ENCODE assay signal across 21 cellular contexts in genomic region chr1:19348441-19349198, GRCh38. TPM values are rescaled to one million over a fixed set of nuclear protein-coding genes. Genes with fewer than 3 reads are reported as not detected.
DNase-seq lines count a peak whose midpoint lies in the region; ATAC-seq and TF ChIP-seq lines count a peak whose summit lies in the region.
"Had no signal": no experiment of that assay in that cellular context is flagged by ENCODE, and none has a peak within 500 bp of the region (broad histone marks: within the 10 kb centered on the region; RNA-seq: fewer than 3 reads in every experiment).

No MANE protein-coding gene starts in this region.

- no peaks in the 10 kb centered on the region for H3K27me3 Mint-ChIP-seq in activated CD8-positive, alpha-beta T cell treated with anti-CD3 and anti-CD28 coated beads for 36 hours
- H3K27me3 Mint-ChIP-seq in activated CD8-positive, alpha-beta T cell treated with anti-CD3 and anti-CD28 coated beads, Interleukin-2, amount 10 ng/mL, durations not matched to agents 7 days and 5 days (ENCODE audit: low read depth): no peaks in the 10 kb centered on the region
- H3K27me3 Mint-ChIP-seq in stimulated activated memory B cell treated with anti-CD40 and anti-IgM and Interleukin-4, amounts not matched to agents 10 μg/mL and 1 μg/mL and 100 μg/mL, for 72 hours: no peaks in the 10 kb centered on the region
- H3K27me3 Mint-ChIP-seq in CD8-positive, alpha-beta memory T cell: no peaks in the 10 kb centered on the region
- H3K27me3 Mint-ChIP-seq: CD4-positive, CD25-positive, alpha-beta regulatory T cell; progenitor cell of endocrine pancreas; type B pancreatic cell had no signal

- peaks cover 19 to 57% of the 10 kb centered on the region in 2 experiments for H3K79me1 ChIP-seq in IMR-90 (ENCODE audit: low read depth in 1 of 2, low read length in 2 of 2)

- BruUV-seq in IMR-90 (replicated peaks; lab: Mats Ljungman, UMichigan): no TSS peak

- no peak overlapping the region for H2AK5ac ChIP-seq in IMR-90 (ENCODE audit: low read depth, low read length)

- no peak overlapping the region for H2BK120ac ChIP-seq in IMR-90 (ENCODE audit: low read depth, low read length)

- intact Hi-C loops in activated CD8-positive, alpha-beta T cell treated with anti-CD3 and anti-CD28 coated beads for 36 hours (cut with micrococcal nuclease): loop anchor here (10.0 kb wide), 1 partner anchor 306 kb away; no protein-coding TSS in a partner anchor
- intact Hi-C loops in IMR-90 (cut with micrococcal nuclease): loop anchor here (5.0 kb wide), 1 partner anchor 119 kb away; no protein-coding TSS in a partner anchor
- intact Hi-C loops in esophagus muscularis mucosa (cut with DNase I): loop anchor here (5.0 kb wide), 1 partner anchor 34 kb away; no protein-coding TSS in a partner anchor

- no peak for TF ChIP-seq EP300 in esophagus muscularis mucosa (IDR thresholded peaks at IDR 0.05)

- no peaks in the 10 kb centered on the region for H3K4me1 Mint-ChIP-seq in activated CD8-positive, alpha-beta T cell treated with anti-CD3 and anti-CD28 coated beads for 36 hours (ENCODE audit: low read depth)
- H3K4me1 Mint-ChIP-seq in activated CD8-positive, alpha-beta T cell treated with anti-CD3 and anti-CD28 coated beads, Interleukin-2, amount 10 ng/mL, durations not matched to agents 7 days and 5 days (ENCODE audit: low read depth): no peaks in the 10 kb centered on the region
- peaks cover 7% of the 10 kb centered on the region for H3K4me1 Mint-ChIP-seq in stimulated activated memory B cell treated with anti-CD40 and anti-IgM and Interleukin-4, amounts not matched to agents 10 μg/mL and 1 μg/mL and 100 μg/mL, for 72 hours
- H3K4me1 Mint-ChIP-seq in CD8-positive, alpha-beta memory T cell: peaks cover 0 to 5% (median 3%) of the 10 kb centered on the region in 3 donors

- H2BK5ac ChIP-seq in IMR-90 (ENCODE audit: low read depth, low read length, poor library complexity, severe bottlenecking): no peak overlapping the region

- peak overlapping the region; percentile 20 for H2AK9ac ChIP-seq in IMR-90 (replicated peaks; ENCODE audit: low read depth, low read length, poor library complexity)

- H2BK15ac ChIP-seq in IMR-90 (ENCODE audit: low read depth, low read length): no peak overlapping the region

- dilution Hi-C loops in IMR-90 (cut with HindIII; ENCODE audit: low sequenced_read_pairs, unreplicated experiment): no loop called here

- no peak overlapping the region for H3K14ac ChIP-seq in IMR-90 (replicated peaks; ENCODE audit: low read depth, low read length)

- no peak overlapping the region for H3K23ac ChIP-seq in IMR-90 (ENCODE audit: low read depth, low read length)

- no peak overlapping the region for H3K4ac ChIP-seq in IMR-90 (ENCODE audit: low read depth, low read length)

- H3K9ac ChIP-seq in IMR-90 (ENCODE audit: low read depth, low read length): no peak overlapping the region

- H3K4me3 ChIP-seq in IMR-90 (ENCODE audit: insufficient read depth, low read depth, low read length) (no peak overlapping the region), esophagus muscularis mucosa (no peak overlapping the region)
- no peak overlapping the region for H3K4me3 ChIP-seq in CD8-positive, alpha-beta memory T cell (ENCODE audit: low read length)

- H3K4me2 ChIP-seq in IMR-90 (ENCODE audit: low read depth, low read length): no peak overlapping the region

- no peaks in the 10 kb centered on the region for H3K9me3 Mint-ChIP-seq in activated CD8-positive, alpha-beta T cell treated with anti-CD3 and anti-CD28 coated beads for 36 hours
- H3K9me3 Mint-ChIP-seq in activated CD8-positive, alpha-beta T cell treated with anti-CD3 and anti-CD28 coated beads, Interleukin-2, amount 10 ng/mL, durations not matched to agents 7 days and 5 days (ENCODE audit: insufficient read depth): no peaks in the 10 kb centered on the region
- no peaks in the 10 kb centered on the region for H3K9me3 Mint-ChIP-seq in stimulated activated memory B cell treated with anti-CD40 and anti-IgM and Interleukin-4, amounts not matched to agents 10 μg/mL and 1 μg/mL and 100 μg/mL, for 72 hours
- H3K9me3 Mint-ChIP-seq in CD8-positive, alpha-beta memory T cell: no peaks in the 10 kb centered on the region
- H3K9me3 Mint-ChIP-seq: CD4-positive, CD25-positive, alpha-beta regulatory T cell; natural killer cell; type B pancreatic cell had no signal

- H3K27me3 ChIP-seq in IMR-90 (ENCODE audit: control insufficient read depth, insufficient read depth, low read length) (no peaks in the 10 kb centered on the region), esophagus muscularis mucosa (no peaks in the 10 kb centered on the region)
- no peaks in the 10 kb centered on the region for H3K27me3 ChIP-seq in CD8-positive, alpha-beta memory T cell (ENCODE audit: insufficient read depth, low read length, poor library complexity, severe bottlenecking)

- TF ChIP-seq CTCF in activated CD8-positive, alpha-beta T cell treated with anti-CD3 and anti-CD28 coated beads for 36 hours (IDR thresholded peaks at IDR 0.05): no peak
- no peak for TF ChIP-seq CTCF in IMR-90 (conservative IDR thresholded peaks at IDR 0.05; ENCODE audit: low read depth, low read length)
- no peak for TF ChIP-seq CTCF in esophagus muscularis mucosa (IDR thresholded peaks at IDR 0.05)

- H3K36me3 Mint-ChIP-seq in activated CD8-positive, alpha-beta T cell treated with anti-CD3 and anti-CD28 coated beads for 36 hours (ENCODE audit: low read depth): peaks cover 3% of the 10 kb centered on the region
- peaks cover 40% of the 10 kb centered on the region for H3K36me3 Mint-ChIP-seq in activated CD8-positive, alpha-beta T cell treated with anti-CD3 and anti-CD28 coated beads, Interleukin-2, amount 10 ng/mL, durations not matched to agents 7 days and 5 days (ENCODE audit: low read depth)
- peaks cover 60% of the 10 kb centered on the region for H3K36me3 Mint-ChIP-seq in stimulated activated memory B cell treated with anti-CD40 and anti-IgM and Interleukin-4, amounts not matched to agents 10 μg/mL and 1 μg/mL and 100 μg/mL, for 72 hours
- peaks cover 0 to 88% (median 6%) of the 10 kb centered on the region in 3 donors for H3K36me3 Mint-ChIP-seq in CD8-positive, alpha-beta memory T cell
- H3K36me3 Mint-ChIP-seq: natural killer cell had no signal

- H3K4me1 ChIP-seq in IMR-90 (ENCODE audit: control insufficient read depth, insufficient read depth, low read length): peaks cover 2% of the 10 kb centered on the region; the same call in 1 of the 2 replicates
- H3K4me1 ChIP-seq in esophagus muscularis mucosa: peaks cover 0 to 80% (median 73%) of the 10 kb centered on the region in 4 donors
- H3K4me1 ChIP-seq in CD8-positive, alpha-beta memory T cell (ENCODE audit: insufficient read depth, low read length): no peaks in the 10 kb centered on the region

- no peak overlapping the region for H2AFZ ChIP-seq in IMR-90 (replicated peaks; ENCODE audit: low read length, poor library complexity)

- peaks cover 41% of the 10 kb centered on the region for H4K20me1 ChIP-seq in IMR-90 (ENCODE audit: insufficient read depth, low read length)

- CTCF ChIA-PET in activated CD8-positive, alpha-beta T cell treated with anti-CD3 and anti-CD28 coated beads for 36 hours (lab: Charles Lee): interaction anchor here (0.9 to 1.0 kb wide), 2 partner anchors 32 to 233 kb away, joined by 3 read pairs; no protein-coding TSS in a partner anchor
- CTCF ChIA-PET in activated CD8-positive, alpha-beta T cell treated with anti-CD3 and anti-CD28 coated beads, Interleukin-2, amount 10 ng/mL, durations not matched to agents 7 days and 5 days (lab: Charles Lee): interaction anchor here (0.8 kb wide), 1 partner anchor 42 kb away, joined by 3 read pairs; no protein-coding TSS in a partner anchor
- CTCF ChIA-PET in IMR-90 (lab: Yijun Ruan, JAX): no interaction called here
- CTCF ChIA-PET in CD8-positive, alpha-beta memory T cell (lab: Charles Lee): interaction anchor here (2.8 kb wide), 1 partner anchor 233 kb away, joined by 6 read pairs; no protein-coding TSS in a partner anchor

- no peak overlapping the region for H3K56ac ChIP-seq in IMR-90 (ENCODE audit: extremely low read depth, insufficient read depth, low read length)

- no peak overlapping the region for H4K91ac ChIP-seq in IMR-90 (ENCODE audit: insufficient read depth, low read depth, low read length)

- no peak overlapping the region for H2BK20ac ChIP-seq in IMR-90 (ENCODE audit: low read depth, low read length)

- no peak overlapping the region for H4K8ac ChIP-seq in IMR-90 (ENCODE audit: low read depth in 2 of 2, low read length in 2 of 2)

- POLR2A ChIA-PET in activated CD8-positive, alpha-beta T cell treated with anti-CD3 and anti-CD28 coated beads for 36 hours (lab: Charles Lee): interaction anchor here (0.7 kb wide), 1 partner anchor 12 kb away, joined by 3 read pairs; no protein-coding TSS in a partner anchor
- POLR2A ChIA-PET in activated CD8-positive, alpha-beta T cell treated with anti-CD3 and anti-CD28 coated beads, Interleukin-2, amount 10 ng/mL, durations not matched to agents 7 days and 5 days (lab: Charles Lee): interaction anchor here (1.0 kb wide), 1 partner anchor 17 kb away, joined by 3 read pairs; no protein-coding TSS in a partner anchor
- POLR2A ChIA-PET in IMR-90 (lab: Charles Lee; ENCODE audit: unreplicated experiment): interaction anchor here (0.6 kb wide), 1 partner anchor 86 kb away, joined by 3 read pairs; no protein-coding TSS in a partner anchor
- POLR2A ChIA-PET in CD8-positive, alpha-beta memory T cell (lab: Charles Lee): no interaction called here

- no peaks in the 10 kb centered on the region for H3K9me1 ChIP-seq in IMR-90 (ENCODE audit: insufficient read depth, low read length)

- no peak overlapping the region for H3K4me3 Mint-ChIP-seq in activated CD8-positive, alpha-beta T cell treated with anti-CD3 and anti-CD28 coated beads for 36 hours
- no peak overlapping the region for H3K4me3 Mint-ChIP-seq in activated CD8-positive, alpha-beta T cell treated with anti-CD3 and anti-CD28 coated beads, Interleukin-2, amount 10 ng/mL, durations not matched to agents 7 days and 5 days
- no peak overlapping the region for H3K4me3 Mint-ChIP-seq in stimulated activated memory B cell treated with anti-CD40 and anti-IgM and Interleukin-4, amounts not matched to agents 10 μg/mL and 1 μg/mL and 100 μg/mL, for 72 hours
- no peak overlapping the region for H3K4me3 Mint-ChIP-seq in CD8-positive, alpha-beta memory T cell
- H3K4me3 Mint-ChIP-seq: CD4-positive, CD25-positive, alpha-beta regulatory T cell; natural killer cell; type B pancreatic cell had no signal

- in situ Hi-C loops in IMR-90 (cut with MboI; ENCODE audit: low sequenced_read_pairs): no loop called here

- no peaks in the 10 kb centered on the region for H3K9me3 ChIP-seq in IMR-90 (ENCODE audit: control insufficient read depth, insufficient read depth, low read length)
- H3K9me3 ChIP-seq in esophagus muscularis mucosa: no peaks in the 10 kb centered on the region
- H3K9me3 ChIP-seq in CD8-positive, alpha-beta memory T cell (ENCODE audit: low read length): no peaks in the 10 kb centered on the region

- ATAC-seq in activated CD8-positive, alpha-beta T cell treated with anti-CD3 and anti-CD28 coated beads for 36 hours: no peak
- no peak for ATAC-seq in activated CD8-positive, alpha-beta T cell treated with anti-CD3 and anti-CD28 coated beads, Interleukin-2, amount 10 ng/mL, durations not matched to agents 7 days and 5 days
- ATAC-seq in IMR-90 (ENCODE audit: low read depth) (no peak), GM18873 (IDR thresholded peaks at IDR 0.05; ENCODE audit: low FRiP score, unreplicated experiment) (no peak)
- ATAC-seq in stimulated activated memory B cell treated with anti-CD40 and anti-IgM and Interleukin-4, amounts not matched to agents 10 μg/mL and 1 μg/mL and 100 μg/mL, for 72 hours: no peak
- ATAC-seq: natural killer cell had no signal

- TF ChIP-seq RAD21 in IMR-90 (IDR thresholded peaks at IDR 0.05; ENCODE audit: low read length): no peak

- H3K36me3 ChIP-seq in IMR-90 (ENCODE audit: control insufficient read depth, insufficient read depth, low read length) (peaks cover 78% of the 10 kb centered on the region), esophagus muscularis mucosa (peaks cover 27 to 82% (median 71%) of the 10 kb centered on the region in 4 donors)
- H3K36me3 ChIP-seq in CD8-positive, alpha-beta memory T cell (ENCODE audit: insufficient read depth, low read length): peaks cover 57% of the 10 kb centered on the region

- no peak overlapping the region for H4K5ac ChIP-seq in IMR-90 (ENCODE audit: low read depth, low read length)

- no peak overlapping the region for H3K18ac ChIP-seq in IMR-90 (ENCODE audit: low read depth, low read length)

- H3K27ac Mint-ChIP-seq in activated CD8-positive, alpha-beta T cell treated with anti-CD3 and anti-CD28 coated beads for 36 hours: peak overlapping the region; percentile 30
- H3K27ac Mint-ChIP-seq in activated CD8-positive, alpha-beta T cell treated with anti-CD3 and anti-CD28 coated beads, Interleukin-2, amount 10 ng/mL, durations not matched to agents 7 days and 5 days: no peak overlapping the region
- H3K27ac Mint-ChIP-seq in stimulated activated memory B cell treated with anti-CD40 and anti-IgM and Interleukin-4, amounts not matched to agents 10 μg/mL and 1 μg/mL and 100 μg/mL, for 72 hours: peak overlapping the region; percentile 51
- H3K27ac Mint-ChIP-seq in CD8-positive, alpha-beta memory T cell: peak overlapping the region in 2 of 8 donors; percentile 11 to 61
- H3K27ac Mint-ChIP-seq: progenitor cell of endocrine pancreas, type B pancreatic cell had no signal

- 51% methylated on average over 5 of the region's 15 CpGs; no CpG with 5 or more reads in 1 of the 2 experiments for WGBS in IMR-90 (ENCODE audit: extremely low coverage in 2 of 2, insufficient read length in 1 of 2), 2 experiments
- WGBS in esophagus muscularis mucosa: 56% methylated on average over 10 of the region's 15 CpGs

- DNase-seq in activated CD8-positive, alpha-beta T cell treated with anti-CD3 and anti-CD28 coated beads for 36 hours: no peak
- DNase-seq in activated CD8-positive, alpha-beta T cell treated with anti-CD3 and anti-CD28 coated beads, Interleukin-2, amount 10 ng/mL, durations not matched to agents 7 days and 5 days: no peak
- DNase-seq in IMR-90: no peak
- DNase-seq in esophagus muscularis mucosa (ENCODE audit: extremely low spot score): no peak
- DNase-seq in NCI-H1417 treated with DMSO at 0.1 percent for 48 hours (lab: John Stamatoyannopoulos, UW): no peak
- no peak for DNase-seq in CD8-positive, alpha-beta memory T cell
- DNase-seq: activated CD4-positive, alpha-beta T cell treated with anti-CD3 and anti-CD28 coated beads, Interleukin-2, amount 50 U/mL, for 4 hours; CD4-positive, CD25-positive, alpha-beta regulatory T cell; central memory CD4-positive, alpha-beta T cell; DND-41; effector memory CD4-positive, alpha-beta T cell; hypothalamus; MM.1S; natural killer cell; NCI-H1930; NCI-H524; SW 1271 had no signal

- no peak for TF ChIP-seq POLR2A in IMR-90 (IDR thresholded peaks at IDR 0.05; ENCODE audit: low read depth, low read length)
- TF ChIP-seq POLR2A in esophagus muscularis mucosa (IDR thresholded peaks at IDR 0.05; ENCODE audit: low read depth): no peak

- no peak overlapping the region for H3K27ac ChIP-seq in IMR-90 (ENCODE audit: insufficient read depth, low read length)
- H3K27ac ChIP-seq in esophagus muscularis mucosa (replicated peaks in 1 of 4): peak overlapping the region; percentile 9 to 44 (median 36)
- H3K27ac ChIP-seq in CD8-positive, alpha-beta memory T cell (ENCODE audit: low read depth, low read length): no peak overlapping the region

RNA-seq across cellular contexts. Expression of gene SLC66A1, which starts 36.5 kb away (rescaled TPM):
- 1 to 10 TPM; 3.6 TPM for total RNA-seq in activated CD8-positive, alpha-beta T cell treated with anti-CD3 and anti-CD28 coated beads for 36 hours
- total RNA-seq in activated CD8-positive, alpha-beta T cell treated with anti-CD3 and anti-CD28 coated beads, Interleukin-2, amount 10 ng/mL, durations not matched to agents 7 days and 5 days: 1 to 10 TPM; 4.0 to 5.3 TPM
- total RNA-seq in IMR-90 (2012; rRNA removed) (6.8 and 7.5 TPM in 2 replicates), esophagus muscularis mucosa (10 to 100 TPM in 3 of 4 donors, 1 to 10 TPM in 1; 10.0 to 16.5 (median 11.3) TPM)
- polyA plus RNA-seq in IMR-90 (2012; rRNA removed): 18.9 and 22.3 TPM in 2 replicates
- 14.6 and 25.7 TPM in 2 replicates for polyA plus RNA-seq in IMR-90 (2012; cell fraction: cytosol; rRNA removed)
- 15.3 and 31.2 TPM in 2 replicates for polyA plus RNA-seq in IMR-90 (2012; cell fraction: nucleus; rRNA removed; ENCODE audit: low replicate concordance)
- 10 to 100 TPM in 1 of 2 experiments, 1 to 10 TPM in 1; 8.6 to 10.4 TPM for total RNA-seq in CD8-positive, alpha-beta memory T cell
- 5.7 TPM for polyA plus RNA-seq in CD8-positive, alpha-beta memory T cell

RNA-seq across cellular contexts. Expression of gene AKR7A2, which starts 36.7 kb away (rescaled TPM):
- 10 to 100 TPM; 42.9 to 43.4 TPM for total RNA-seq in activated CD8-positive, alpha-beta T cell treated with anti-CD3 and anti-CD28 coated beads for 36 hours
- 10 to 100 TPM; 46.3 to 50.6 TPM for total RNA-seq in activated CD8-positive, alpha-beta T cell treated with anti-CD3 and anti-CD28 coated beads, Interleukin-2, amount 10 ng/mL, durations not matched to agents 7 days and 5 days
- total RNA-seq in IMR-90 (2012; rRNA removed): 50.5 and 60.2 TPM in 2 replicates
- 55.8 and 70.8 TPM in 2 replicates for polyA plus RNA-seq in IMR-90 (2012; rRNA removed)
- 67.7 and 109 TPM in 2 replicates for polyA plus RNA-seq in IMR-90 (2012; cell fraction: cytosol; rRNA removed)
- 26.6 and 48.2 TPM in 2 replicates for polyA plus RNA-seq in IMR-90 (2012; cell fraction: nucleus; rRNA removed; ENCODE audit: low replicate concordance)
- total RNA-seq in esophagus muscularis mucosa: 10 to 100 TPM; 45.2 to 68.2 (median 59.6) TPM
- 10 to 100 TPM; 36.4 to 38.3 TPM for total RNA-seq in CD8-positive, alpha-beta memory T cell
- polyA plus RNA-seq in CD8-positive, alpha-beta memory T cell: 102 TPM

Comparison
In these comparisons a context has a peak if more than half of its experiments do, and no peak if none do; other contexts are left out.
1. H3K27ac ChIP-seq: peak in esophagus muscularis mucosa (4 of 4); none in IMR-90 (single experiment) and CD8-positive, alpha-beta memory T cell (single experiment).